19 cellular contexts compared by ENCODE assay signal in genomic region chr6:123811378-123811777, GRCh38. TPM values are rescaled to one million over a fixed set of nuclear protein-coding genes. Genes with fewer than 3 reads are reported as not detected.
"Had no signal": no experiment of that assay in that cellular context is flagged by ENCODE, and none has a peak within 500 bp of the region (broad histone marks: within the 10 kb centered on the region; RNA-seq: fewer than 3 reads in every experiment).

No MANE protein-coding gene starts in this region.

- H3K27ac ChIP-seq: coronary artery, hepatocyte, parathyroid adenoma, psoas muscle, right lobe of liver, thoracic aorta had no signal

- DNase-seq: effector CD8-positive, alpha-beta T cell; foreskin melanocyte; kidney; mesendoderm; naive B cell; psoas muscle; retina; right lobe of liver; stimulated activated CD4-positive, alpha-beta T cell treated with anti-CD3 and anti-CD28 coated beads, Interleukin-4, amount 100 ng/mL, for 1 hour; stimulated activated CD8-positive, alpha-beta memory T cell treated with anti-CD3 and anti-CD28 coated beads, Interleukin-4, amount 100 ng/mL, for 48 hours; stimulated activated naive CD8-positive, alpha-beta T cell treated with anti-CD3 and anti-CD28 coated beads, Interleukin-15, Interleukin-2, amounts not matched to agents 100 U/mL and 50 U/mL, for 24 hours; trophoblast cell had no signal

- H3K4me3 ChIP-seq: coronary artery, hepatocyte, psoas muscle, right lobe of liver, thoracic aorta had no signal

- H3K79me2 ChIP-seq: hepatocyte, parathyroid adenoma had no signal

- H3K9ac ChIP-seq: parathyroid adenoma had no signal

- H2AFZ ChIP-seq: hepatocyte, parathyroid adenoma had no signal

- H3K4me2 ChIP-seq: hepatocyte had no signal

- H3K4me1 ChIP-seq: parathyroid adenoma, psoas muscle, right lobe of liver had no signal

- H3K9me3 ChIP-seq: psoas muscle, right lobe of liver, thoracic aorta had no signal

- H3K36me3 ChIP-seq: right lobe of liver, thoracic aorta had no signal

- H3K27me3 ChIP-seq: right lobe of liver had no signal

RNA-seq across cellular contexts. Expression of gene NKAIN2, which starts 7.7 kb away (rescaled TPM):
- total RNA-seq: dermis microvascular lymphatic vessel endothelial cell, lung microvascular endothelial cell, omental fat pad had no signal
